In the genomic region with DNA sequence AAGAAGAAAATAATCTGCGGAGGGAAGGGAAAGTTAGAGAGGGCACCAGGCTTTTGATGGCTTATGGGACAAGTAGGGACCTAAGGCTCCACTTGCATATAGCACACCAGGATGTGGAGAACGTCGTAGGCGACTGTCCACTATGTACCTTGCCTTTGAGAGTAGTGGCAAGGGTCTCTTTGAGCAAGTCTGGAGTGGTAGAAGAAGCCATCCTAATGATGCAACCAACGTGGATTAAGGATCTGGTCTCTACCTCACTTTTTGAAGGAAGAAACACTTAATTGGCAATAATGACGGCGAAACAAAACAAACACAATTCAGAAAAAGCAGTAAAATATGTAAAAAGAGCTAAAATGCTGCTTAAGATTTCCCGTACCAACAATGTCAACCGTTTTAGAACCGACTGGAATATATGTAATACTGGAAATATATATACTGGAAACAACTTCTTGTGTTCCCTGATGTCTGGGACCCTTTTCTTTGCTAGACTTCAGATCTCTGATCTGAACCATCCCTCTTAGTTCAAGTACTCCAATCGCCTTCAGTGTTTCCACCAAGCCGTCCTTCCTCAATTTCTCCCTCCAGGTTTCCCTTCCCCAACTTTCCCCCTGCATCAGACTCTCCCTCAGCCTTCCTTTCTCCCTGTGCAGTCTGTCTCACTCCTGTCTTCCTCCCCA, we compare ENCODE assay signal across 2 cellular contexts.
TF ChIP-seq lines count a peak whose summit lies in the region.

No MANE protein-coding gene starts in this region.

TF ChIP-seq in SK-N-SH, 30 proteins besides CTCF, POLR2A, EP300 and RAD21 (continued from another document):
- TF ChIP-seq NFIC (IDR thresholded peaks at IDR 0.05; ENCODE audit: borderline replicate concordance) (no peak), FOXM1 (IDR thresholded peaks at IDR 0.05; ENCODE audit: low read depth) (no peak), ELF1 (IDR thresholded peaks at IDR 0.05) (no peak), RFX5 (IDR thresholded peaks at IDR 0.05; ENCODE audit: low read length) (no peak), GATA2 (CRISPR knock-in tag; IDR thresholded peaks at IDR 0.05) (no peak)
- TF ChIP-seq, protein P1, sequence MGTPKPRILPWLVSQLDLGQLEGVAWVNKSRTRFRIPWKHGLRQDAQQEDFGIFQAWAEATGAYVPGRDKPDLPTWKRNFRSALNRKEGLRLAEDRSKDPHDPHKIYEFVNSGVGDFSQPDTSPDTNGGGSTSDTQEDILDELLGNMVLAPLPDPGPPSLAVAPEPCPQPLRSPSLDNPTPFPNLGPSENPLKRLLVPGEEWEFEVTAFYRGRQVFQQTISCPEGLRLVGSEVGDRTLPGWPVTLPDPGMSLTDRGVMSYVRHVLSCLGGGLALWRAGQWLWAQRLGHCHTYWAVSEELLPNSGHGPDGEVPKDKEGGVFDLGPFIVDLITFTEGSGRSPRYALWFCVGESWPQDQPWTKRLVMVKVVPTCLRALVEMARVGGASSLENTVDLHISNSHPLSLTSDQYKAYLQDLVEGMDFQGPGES (IDR thresholded peaks at IDR 0.05; ENCODE audit: low read depth, low read length), result no peak

TF ChIP-seq in SK-N-SH treated with all-trans-retinoic acid at 6 μM for 48 hours, 23 proteins besides CTCF, POLR2A, EP300 and RAD21 (continued from another document):
- TF ChIP-seq, protein P2, sequence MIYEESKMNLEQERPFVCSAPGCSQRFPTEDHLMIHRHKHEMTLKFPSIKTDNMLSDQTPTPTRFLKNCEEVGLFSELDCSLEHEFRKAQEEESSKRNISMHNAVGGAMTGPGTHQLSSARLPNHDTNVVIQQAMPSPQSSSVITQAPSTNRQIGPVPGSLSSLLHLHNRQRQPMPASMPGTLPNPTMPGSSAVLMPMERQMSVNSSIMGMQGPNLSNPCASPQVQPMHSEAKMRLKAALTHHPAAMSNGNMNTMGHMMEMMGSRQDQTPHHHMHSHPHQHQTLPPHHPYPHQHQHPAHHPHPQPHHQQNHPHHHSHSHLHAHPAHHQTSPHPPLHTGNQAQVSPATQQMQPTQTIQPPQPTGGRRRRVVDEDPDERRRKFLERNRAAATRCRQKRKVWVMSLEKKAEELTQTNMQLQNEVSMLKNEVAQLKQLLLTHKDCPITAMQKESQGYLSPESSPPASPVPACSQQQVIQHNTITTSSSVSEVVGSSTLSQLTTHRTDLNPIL (CRISPR knock-in tag; IDR thresholded peaks at IDR 0.05; ENCODE audit: low read depth), result no peak
- TF ChIP-seq ZNF70 (CRISPR knock-in tag; IDR thresholded peaks at IDR 0.05) (no peak), OSR1 (CRISPR knock-in tag; IDR thresholded peaks at IDR 0.05) (no peak), ESRRG (CRISPR knock-in tag; IDR thresholded peaks at IDR 0.05) (no peak), ZNF565 (CRISPR knock-in tag; conservative IDR thresholded peaks at IDR 0.05; ENCODE audit: low read depth) (no peak), TCF4 (CRISPR knock-in tag; IDR thresholded peaks at IDR 0.05; ENCODE audit: borderline replicate concordance) (no peak)
- TF ChIP-seq, protein P3, sequence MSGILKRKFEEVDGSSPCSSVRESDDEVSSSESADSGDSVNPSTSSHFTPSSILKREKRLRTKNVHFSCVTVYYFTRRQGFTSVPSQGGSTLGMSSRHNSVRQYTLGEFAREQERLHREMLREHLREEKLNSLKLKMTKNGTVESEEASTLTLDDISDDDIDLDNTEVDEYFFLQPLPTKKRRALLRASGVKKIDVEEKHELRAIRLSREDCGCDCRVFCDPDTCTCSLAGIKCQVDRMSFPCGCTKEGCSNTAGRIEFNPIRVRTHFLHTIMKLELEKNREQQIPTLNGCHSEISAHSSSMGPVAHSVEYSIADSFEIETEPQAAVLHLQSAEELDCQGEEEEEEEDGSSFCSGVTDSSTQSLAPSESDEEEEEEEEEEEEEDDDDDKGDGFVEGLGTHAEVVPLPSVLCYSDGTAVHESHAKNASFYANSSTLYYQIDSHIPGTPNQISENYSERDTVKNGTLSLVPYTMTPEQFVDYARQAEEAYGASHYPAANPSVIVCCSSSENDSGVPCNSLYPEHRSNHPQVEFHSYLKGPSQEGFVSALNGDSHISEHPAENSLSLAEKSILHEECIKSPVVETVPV (CRISPR knock-in tag; IDR thresholded peaks at IDR 0.05), result no peak
